19 cellular contexts compared by ENCODE assay signal in genomic region chr7:123705217-123705901, GRCh38. TPM values are rescaled to one million over a fixed set of nuclear protein-coding genes. Genes with fewer than 3 reads are reported as not detected.
DNase-seq lines count a peak whose midpoint lies in the region; ATAC-seq and TF ChIP-seq lines count a peak whose summit lies in the region.
"Had no signal": no experiment of that assay in that cellular context is flagged by ENCODE, and none has a peak within 500 bp of the region (broad histone marks: within the 10 kb centered on the region; RNA-seq: fewer than 3 reads in every experiment).

No MANE protein-coding gene starts in this region.

- TF ChIP-seq RAD21 in IMR-90 (IDR thresholded peaks at IDR 0.05; ENCODE audit: low read length): no peak

- DNase-seq in activated T-cell treated with anti-CD3 and anti-CD28 coated beads, Interleukin-2, amount 50 U/mL, for 24 hours: no peak
- no peak for DNase-seq in activated T-cell treated with anti-CD3 and anti-CD28 coated beads, Interleukin-2, amount 50 U/mL, for 48 hours
- DNase-seq in IMR-90: no peak
- DNase-seq in colonic mucosa: no peak
- DNase-seq in stimulated activated effector memory CD8-positive, alpha-beta T cell treated with anti-CD3 and anti-CD28 coated beads, Interleukin-12 subunit alpha, Interleukin-12 subunit beta, amount 100 ng/mL, for 72 hours (ENCODE audit: low spot score in 2 of 2): no peak
- no peak for DNase-seq in PC-3
- no peak for DNase-seq in activated CD4-positive, alpha-beta T cell treated with anti-CD3 and anti-CD28 coated beads for 1 hour
- DNase-seq: C1 segment of cervical spinal cord, DMS 273 treated with DMSO at 0.1 percent for 48 hours, GDM1, Karpas-422, MG63, NCI-H1092, NCI-H146, NCI-H2081, NCI-H510A, NCI-H774, PC-9 had no signal

- no peak overlapping the region for H3K4ac ChIP-seq in IMR-90 (ENCODE audit: low read depth, low read length)

- H3F3A ChIP-seq in PC-3 (ENCODE audit: low read length, unreplicated experiment): no peaks in the 10 kb centered on the region

- H2AFZ ChIP-seq in IMR-90 (replicated peaks; ENCODE audit: low read length, poor library complexity) (no peak overlapping the region), PC-3 (ENCODE audit: low read length) (no peak overlapping the region)
- H2AFZ ChIP-seq: PC-9 had no signal

- H4K8ac ChIP-seq in IMR-90 (ENCODE audit: low read depth in 2 of 2, low read length in 2 of 2): no peak overlapping the region

- peak overlapping the region; percentile 2 for H3K27ac Mint-ChIP-seq in activated T-cell treated with anti-CD3 and anti-CD28 coated beads, Interleukin-2, amount 50 U/mL, for 24 hours
- peak overlapping the region; percentile 6 for H3K27ac Mint-ChIP-seq in stimulated activated effector memory CD8-positive, alpha-beta T cell treated with anti-CD3 and anti-CD28 coated beads, Interleukin-12 subunit alpha, Interleukin-12 subunit beta, amount 100 ng/mL, for 72 hours

- no peak overlapping the region for H3K18ac ChIP-seq in IMR-90 (ENCODE audit: low read depth, low read length)

- no peak overlapping the region for H3K14ac ChIP-seq in IMR-90 (replicated peaks; ENCODE audit: low read depth, low read length)

- no peak overlapping the region for H2AK5ac ChIP-seq in IMR-90 (ENCODE audit: low read depth, low read length)

- no peak overlapping the region for H3K56ac ChIP-seq in IMR-90 (ENCODE audit: extremely low read depth, insufficient read depth, low read length)

- no peaks in the 10 kb centered on the region for H3K9me1 ChIP-seq in IMR-90 (ENCODE audit: insufficient read depth, low read length)

- H3K9ac ChIP-seq in IMR-90 (ENCODE audit: low read depth, low read length): no peak overlapping the region
- no peak overlapping the region for H3K9ac ChIP-seq in colonic mucosa (ENCODE audit: low read depth in 2 of 2, low read length in 2 of 2)
- no peak overlapping the region for H3K9ac ChIP-seq in PC-3 (ENCODE audit: low read length)

- H2BK20ac ChIP-seq in IMR-90 (ENCODE audit: low read depth, low read length): no peak overlapping the region

- ATAC-seq in IMR-90 (ENCODE audit: low read depth) (no peak), PC-3 (no peak)
- no peak for ATAC-seq in stimulated activated effector memory CD8-positive, alpha-beta T cell treated with anti-CD3 and anti-CD28 coated beads, Interleukin-12 subunit alpha, Interleukin-12 subunit beta, amount 100 ng/mL, for 72 hours

- peaks cover 9% of the 10 kb centered on the region in 2 experiments; a peak in 3 of 4 replicates for H3K79me1 ChIP-seq in IMR-90 (ENCODE audit: low read depth in 1 of 2, low read length in 2 of 2)

- CTCF ChIA-PET in IMR-90 (lab: Yijun Ruan, JAX) (no interaction called here), PC-3 (lab: Charles Lee) (no interaction called here)

- H3K23ac ChIP-seq in IMR-90 (ENCODE audit: low read depth, low read length): peak overlapping the region; percentile 48; the same call in 1 of the 2 replicates

- no peaks in the 10 kb centered on the region for H3K27me3 Mint-ChIP-seq in activated T-cell treated with anti-CD3 and anti-CD28 coated beads, Interleukin-2, amount 50 U/mL, for 24 hours

- no peak overlapping the region for H4K5ac ChIP-seq in IMR-90 (ENCODE audit: low read depth, low read length)

- no peaks in the 10 kb centered on the region; the same call in 1 of the 2 replicates for H4K20me1 ChIP-seq in IMR-90 (ENCODE audit: insufficient read depth, low read length)
- H4K20me1 ChIP-seq in PC-3 (ENCODE audit: low read length): no peaks in the 10 kb centered on the region

- intact Hi-C loops in IMR-90 (cut with micrococcal nuclease) (no loop called here), colonic mucosa (cut with DNase I) (loop anchor here (10.0 kb wide), 1 partner anchor 89 kb away; no protein-coding TSS in a partner anchor), PC-3 (cut with micrococcal nuclease) (no loop called here)

- no CpG with 5 or more reads among the region's 1 CpG for WGBS in IMR-90 (ENCODE audit: extremely low coverage in 2 of 2, insufficient read length in 1 of 2), 2 experiments

- H2AK9ac ChIP-seq in IMR-90 (replicated peaks; ENCODE audit: low read depth, low read length, poor library complexity): no peak overlapping the region

- H3K4me3 ChIP-seq in IMR-90 (ENCODE audit: insufficient read depth, low read depth, low read length) (no peak overlapping the region), colonic mucosa (no peak overlapping the region), PC-3 (ENCODE audit: low read length) (no peak overlapping the region)
- H3K4me3 ChIP-seq: MG63, PC-9 had no signal

- no peaks in the 10 kb centered on the region for H3K9me3 Mint-ChIP-seq in activated T-cell treated with anti-CD3 and anti-CD28 coated beads, Interleukin-2, amount 50 U/mL, for 24 hours
- H3K9me3 Mint-ChIP-seq in stimulated activated effector memory CD8-positive, alpha-beta T cell treated with anti-CD3 and anti-CD28 coated beads, Interleukin-12 subunit alpha, Interleukin-12 subunit beta, amount 100 ng/mL, for 72 hours: no peaks in the 10 kb centered on the region

- H3K4me3 Mint-ChIP-seq in activated T-cell treated with anti-CD3 and anti-CD28 coated beads, Interleukin-2, amount 50 U/mL, for 24 hours: no peak overlapping the region
- H3K4me3 Mint-ChIP-seq in stimulated activated effector memory CD8-positive, alpha-beta T cell treated with anti-CD3 and anti-CD28 coated beads, Interleukin-12 subunit alpha, Interleukin-12 subunit beta, amount 100 ng/mL, for 72 hours: no peak overlapping the region

- H3K4me2 ChIP-seq in IMR-90 (ENCODE audit: low read depth, low read length) (no peak overlapping the region), PC-3 (ENCODE audit: low read length) (no peak overlapping the region)
- H3K4me2 ChIP-seq: PC-9 had no signal

- H3K36me3 ChIP-seq in IMR-90 (ENCODE audit: control insufficient read depth, insufficient read depth, low read length) (peaks cover 16% of the 10 kb centered on the region), colonic mucosa (no peaks in the 10 kb centered on the region), PC-3 (ENCODE audit: low read depth, low read length) (peaks cover 23% of the 10 kb centered on the region; the same call in 1 of the 2 replicates)

- peaks cover 66% of the 10 kb centered on the region for H3K36me3 Mint-ChIP-seq in activated T-cell treated with anti-CD3 and anti-CD28 coated beads, Interleukin-2, amount 50 U/mL, for 24 hours (ENCODE audit: low read depth)
- peaks cover 80% of the 10 kb centered on the region for H3K36me3 Mint-ChIP-seq in stimulated activated effector memory CD8-positive, alpha-beta T cell treated with anti-CD3 and anti-CD28 coated beads, Interleukin-12 subunit alpha, Interleukin-12 subunit beta, amount 100 ng/mL, for 72 hours

- no peaks in the 10 kb centered on the region for H3K4me1 ChIP-seq in IMR-90 (ENCODE audit: control insufficient read depth, insufficient read depth, low read length)
- H3K4me1 ChIP-seq in colonic mucosa: no peaks in the 10 kb centered on the region
- H3K4me1 ChIP-seq in PC-3 (ENCODE audit: insufficient read depth, low read length): no peaks in the 10 kb centered on the region

- dilution Hi-C loops in IMR-90 (cut with HindIII; ENCODE audit: low sequenced_read_pairs, unreplicated experiment): no loop called here

- H3K27ac ChIP-seq in IMR-90 (ENCODE audit: insufficient read depth, low read length): no peak overlapping the region
- H3K27ac ChIP-seq in colonic mucosa: peak overlapping the region; percentile 19
- H3K27ac ChIP-seq in PC-3 (ENCODE audit: low read length): no peak overlapping the region
- H3K27ac ChIP-seq: PC-9 had no signal

- no peaks in the 10 kb centered on the region for H3K9me2 ChIP-seq in PC-3 (replicated peaks; ENCODE audit: low read length)

- POLR2A ChIA-PET in IMR-90 (lab: Charles Lee; ENCODE audit: unreplicated experiment): no interaction called here
- POLR2A ChIA-PET in PC-3 (lab: Charles Lee; ENCODE audit: unreplicated experiment): interaction anchor here (0.7 kb wide), 1 partner anchor 216 kb away, joined by 3 read pairs; no protein-coding TSS in a partner anchor

- H2BK120ac ChIP-seq in IMR-90 (ENCODE audit: low read depth, low read length): no peak overlapping the region

- H3K4me1 Mint-ChIP-seq in activated T-cell treated with anti-CD3 and anti-CD28 coated beads, Interleukin-2, amount 50 U/mL, for 24 hours (ENCODE audit: low read depth): peaks cover 2% of the 10 kb centered on the region
- H3K4me1 Mint-ChIP-seq in stimulated activated effector memory CD8-positive, alpha-beta T cell treated with anti-CD3 and anti-CD28 coated beads, Interleukin-12 subunit alpha, Interleukin-12 subunit beta, amount 100 ng/mL, for 72 hours: no peaks in the 10 kb centered on the region

- no peak for TF ChIP-seq POLR2A in IMR-90 (IDR thresholded peaks at IDR 0.05; ENCODE audit: low read depth, low read length)

- H3K27me3 ChIP-seq in IMR-90 (ENCODE audit: control insufficient read depth, insufficient read depth, low read length): no peaks in the 10 kb centered on the region
- no peaks in the 10 kb centered on the region for H3K27me3 ChIP-seq in colonic mucosa
- H3K27me3 ChIP-seq in PC-3 (ENCODE audit: low read length): no peaks in the 10 kb centered on the region
- H3K27me3 ChIP-seq: MG63 had no signal

- in situ Hi-C loops in IMR-90 (cut with MboI; ENCODE audit: low sequenced_read_pairs): no loop called here

- H4K91ac ChIP-seq in IMR-90 (ENCODE audit: insufficient read depth, low read depth, low read length): no peak overlapping the region

- no peak for TF ChIP-seq CTCF in IMR-90 (conservative IDR thresholded peaks at IDR 0.05; ENCODE audit: low read depth, low read length)
- no peak for TF ChIP-seq CTCF in colonic mucosa (IDR thresholded peaks at IDR 0.05)
- TF ChIP-seq CTCF in PC-3 (conservative IDR thresholded peaks at IDR 0.05; ENCODE audit: low read depth, low read length): no peak

- no peaks in the 10 kb centered on the region for H3K9me3 ChIP-seq in IMR-90 (ENCODE audit: control insufficient read depth, insufficient read depth, low read length)
- H3K9me3 ChIP-seq in colonic mucosa: no peaks in the 10 kb centered on the region
- no peaks in the 10 kb centered on the region for H3K9me3 ChIP-seq in PC-3 (ENCODE audit: low read length)
- H3K9me3 ChIP-seq: MG63 had no signal

- BruUV-seq in IMR-90 (replicated peaks; lab: Mats Ljungman, UMichigan) (no TSS peak), PC-3 (replicated peaks; lab: Mats Ljungman, UMichigan) (no TSS peak)

- H2BK5ac ChIP-seq in IMR-90 (ENCODE audit: low read depth, low read length, poor library complexity, severe bottlenecking): no peak overlapping the region

- no peak overlapping the region for H2BK15ac ChIP-seq in IMR-90 (ENCODE audit: low read depth, low read length)

- H3K79me2 ChIP-seq in PC-3 (ENCODE audit: low read length): peaks cover under 1% of the 10 kb centered on the region; the same call in 1 of the 2 replicates

RNA-seq across cellular contexts. Expression of gene WASL, which starts 43.4 kb away (rescaled TPM):
- 2.3 and 5.3 TPM in 2 replicates for total RNA-seq in IMR-90 (2012; rRNA removed)
- polyA plus RNA-seq in IMR-90 (2012; rRNA removed): 7.4 and 7.9 TPM in 2 replicates
- polyA plus RNA-seq in IMR-90 (2012; cell fraction: cytosol; rRNA removed): 2.1 and 5.6 TPM in 2 replicates
- 3.5 and 7.3 TPM in 2 replicates for polyA plus RNA-seq in IMR-90 (2012; cell fraction: nucleus; rRNA removed; ENCODE audit: low replicate concordance)
- 100 to 1,000 TPM in 1 of 2 donors, 10 to 100 TPM in 1; 54.9 to 126 TPM for total RNA-seq in colonic mucosa
- total RNA-seq in PC-3 (2014; rRNA removed): 8.5 and 10.9 TPM in 2 replicates

RNA-seq across cellular contexts. Expression of gene LMOD2, which starts 49.7 kb away (rescaled TPM):
- not detected in 2 replicates for total RNA-seq in IMR-90 (2012; rRNA removed)
- polyA plus RNA-seq in IMR-90 (2012; rRNA removed): not detected in 2 replicates
- not detected in 2 replicates for polyA plus RNA-seq in IMR-90 (2012; cell fraction: cytosol; rRNA removed)
- not detected in 2 replicates for polyA plus RNA-seq in IMR-90 (2012; cell fraction: nucleus; rRNA removed; ENCODE audit: low replicate concordance)
- not detected for total RNA-seq in colonic mucosa
- not detected in 2 replicates for total RNA-seq in PC-3 (2014; rRNA removed)
- total RNA-seq: H4, PC-9 had no signal
